8 cellular contexts compared by ENCODE assay signal in the genomic region with DNA sequence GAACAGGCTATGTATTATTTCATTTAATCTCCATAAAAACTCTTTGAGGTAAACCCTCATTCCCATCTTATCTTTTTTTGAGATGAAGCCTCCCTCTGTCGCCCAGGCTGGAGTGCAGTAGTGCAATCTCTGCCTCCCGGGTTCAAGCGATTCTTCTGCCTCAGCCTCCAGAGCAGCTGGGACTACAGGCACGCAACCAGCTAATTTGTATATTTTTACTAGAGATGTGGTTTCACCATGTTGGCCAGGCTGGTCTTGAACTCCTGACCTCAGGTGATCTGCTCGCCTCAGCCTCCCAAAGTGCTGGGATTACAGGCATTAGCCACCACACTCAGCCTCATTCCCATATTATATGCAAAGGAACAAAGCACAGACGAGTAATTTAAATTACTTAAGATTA. TPM values are rescaled to one million over a fixed set of nuclear protein-coding genes. Genes with fewer than 3 reads are reported as not detected.
DNase-seq lines count a peak whose midpoint lies in the region; ATAC-seq and TF ChIP-seq lines count a peak whose summit lies in the region.
"Not testable (repeated sequence)": the region's sequence is repeated elsewhere in the genome, so short reads cannot be mapped to it uniquely, and the experiment has no call there.

No MANE protein-coding gene starts in this region.

- not testable (repeated sequence) for H3K27me3 ChIP-seq in CD4-positive, alpha-beta memory T cell (ENCODE audit: insufficient read depth, low read length); HUES6 (ENCODE audit: control insufficient read depth, insufficient read depth, low read length); colonic mucosa; cardiac muscle cell

- not testable (repeated sequence) for H3K4me3 ChIP-seq in CD4-positive, alpha-beta memory T cell (ENCODE audit: low read length in 2 of 2)
- peak overlapping the region; percentile 93 for H3K4me3 ChIP-seq in HUES6 (ENCODE audit: low read depth, low read length)
- H3K4me3 ChIP-seq in SK-N-MC, result peak overlapping the region; percentile 95
- peak overlapping the region; percentile 85 for H3K4me3 ChIP-seq in colonic mucosa
- H3K4me3 ChIP-seq in cardiac muscle cell, result peak overlapping the region; percentile 51

- POLR2A ChIA-PET in CD4-positive, alpha-beta memory T cell (lab: Charles Lee; ENCODE audit: partially characterized antibody), result interaction anchor here (1.5 kb wide), 1 partner anchor 11 kb away, joined by 5 read pairs; a partner anchor contains a TSS
- POLR2A ChIA-PET in naive thymus-derived CD8-positive, alpha-beta T cell (lab: Charles Lee), result not testable (repeated sequence)

- not testable (repeated sequence) for DNase-seq in CD4-positive, alpha-beta memory T cell; SK-N-MC (ENCODE audit: low read depth, low spot score); colonic mucosa; cardiac muscle cell (ENCODE audit: low read depth in 1 of 2, low spot score in 1 of 2); naive thymus-derived CD8-positive, alpha-beta T cell; stimulated activated effector memory CD8-positive, alpha-beta T cell treated with anti-CD3 and anti-CD28 coated beads, Interleukin-12 subunit alpha, Interleukin-12 subunit beta, amount 100 ng/mL, for 72 hours (ENCODE audit: low spot score in 2 of 2)

- peak overlapping the region; percentile 89 for H3K27ac ChIP-seq in CD4-positive, alpha-beta memory T cell (ENCODE audit: low read depth, low read length)
- H3K27ac ChIP-seq in HUES6 (ENCODE audit: low read depth, low read length); colonic mucosa: not testable (repeated sequence)
- peak overlapping the region; percentile 97 for H3K27ac ChIP-seq in SK-N-MC
- peak overlapping the region; percentile 55 for H3K27ac ChIP-seq in cardiac muscle cell

- peak overlapping the region; percentile 90 to 100 (median 100) for H3K27ac Mint-ChIP-seq in CD4-positive, alpha-beta memory T cell
- peak overlapping the region; percentile 100 for H3K27ac Mint-ChIP-seq in activated T-helper 17 cell treated with anti-CD3 and anti-CD28 coated beads, Interleukin-2, amount 50 U/mL, for 72 hours
- H3K27ac Mint-ChIP-seq in naive thymus-derived CD8-positive, alpha-beta T cell, result peak overlapping the region; percentile 43 to 100 (median 100)
- peak overlapping the region; percentile 100 for H3K27ac Mint-ChIP-seq in stimulated activated effector memory CD8-positive, alpha-beta T cell treated with anti-CD3 and anti-CD28 coated beads, Interleukin-12 subunit alpha, Interleukin-12 subunit beta, amount 100 ng/mL, for 72 hours

- CTCF ChIA-PET in CD4-positive, alpha-beta memory T cell (lab: Charles Lee; ENCODE audit: partially characterized antibody), result not testable (repeated sequence)

- H3K36me3 Mint-ChIP-seq in CD4-positive, alpha-beta memory T cell, result peaks cover 40 to 53% of the 10 kb centered on the region in 2 donors
- H3K36me3 Mint-ChIP-seq in activated T-helper 17 cell treated with anti-CD3 and anti-CD28 coated beads, Interleukin-2, amount 50 U/mL, for 72 hours (ENCODE audit: low read depth), result peaks cover 57% of the 10 kb centered on the region
- peaks cover 0 to 56% (median 7%) of the 10 kb centered on the region in 3 donors for H3K36me3 Mint-ChIP-seq in naive thymus-derived CD8-positive, alpha-beta T cell
- H3K36me3 Mint-ChIP-seq in stimulated activated effector memory CD8-positive, alpha-beta T cell treated with anti-CD3 and anti-CD28 coated beads, Interleukin-12 subunit alpha, Interleukin-12 subunit beta, amount 100 ng/mL, for 72 hours, result peaks cover 71% of the 10 kb centered on the region

- peaks cover 26% of the 10 kb centered on the region for H3K4me1 ChIP-seq in CD4-positive, alpha-beta memory T cell (ENCODE audit: insufficient read depth, low read length)
- H3K4me1 ChIP-seq in HUES6 (ENCODE audit: control insufficient read depth, insufficient read depth, low read length); colonic mucosa; cardiac muscle cell (ENCODE audit: low read depth): not testable (repeated sequence)

- H3K9me3 ChIP-seq in CD4-positive, alpha-beta memory T cell (ENCODE audit: control insufficient read depth in 1 of 2, low read length in 2 of 2); HUES6 (ENCODE audit: control insufficient read depth, insufficient read depth, low read depth, low read length); SK-N-MC (ENCODE audit: low read depth, low read length); colonic mucosa; cardiac muscle cell (ENCODE audit: low read depth): not testable (repeated sequence)

- H3K27me3 Mint-ChIP-seq in CD4-positive, alpha-beta memory T cell; activated T-helper 17 cell treated with anti-CD3 and anti-CD28 coated beads, Interleukin-2, amount 50 U/mL, for 72 hours; naive thymus-derived CD8-positive, alpha-beta T cell: not testable (repeated sequence)

- H3K4me3 Mint-ChIP-seq in CD4-positive, alpha-beta memory T cell, result peak overlapping the region; percentile 98 to 100 (median 100)
- peak overlapping the region; percentile 100 for H3K4me3 Mint-ChIP-seq in activated T-helper 17 cell treated with anti-CD3 and anti-CD28 coated beads, Interleukin-2, amount 50 U/mL, for 72 hours
- H3K4me3 Mint-ChIP-seq in naive thymus-derived CD8-positive, alpha-beta T cell, result peak overlapping the region; percentile 100
- peak overlapping the region; percentile 99 for H3K4me3 Mint-ChIP-seq in stimulated activated effector memory CD8-positive, alpha-beta T cell treated with anti-CD3 and anti-CD28 coated beads, Interleukin-12 subunit alpha, Interleukin-12 subunit beta, amount 100 ng/mL, for 72 hours

- H3K36me3 ChIP-seq in CD4-positive, alpha-beta memory T cell (ENCODE audit: insufficient read depth, low read length), result peaks cover 39% of the 10 kb centered on the region
- H3K36me3 ChIP-seq in HUES6 (ENCODE audit: control insufficient read depth, insufficient read depth, low read length) (peaks cover 49% of the 10 kb centered on the region), SK-N-MC (ENCODE audit: insufficient read depth, low read length) (peaks cover 51% of the 10 kb centered on the region), colonic mucosa (peaks cover 12% of the 10 kb centered on the region), cardiac muscle cell (peaks cover 39% of the 10 kb centered on the region)

- intact Hi-C loops in CD4-positive, alpha-beta memory T cell (cut with micrococcal nuclease), result loop anchor here (10.0 kb wide), 1 partner anchor 283 kb away; a partner anchor contains a TSS
- intact Hi-C loops in colonic mucosa (cut with DNase I), result not testable (repeated sequence)

- not testable (repeated sequence) for H3K9ac ChIP-seq in HUES6 (ENCODE audit: low read length)
- peak overlapping the region; percentile 100 for H3K9ac ChIP-seq in SK-N-MC (ENCODE audit: insufficient read length)
- peak overlapping the region in 1 of 2 donors; percentile 97 for H3K9ac ChIP-seq in colonic mucosa (ENCODE audit: low read depth in 2 of 2, low read length in 2 of 2)

- peaks cover 19 to 46% (median 28%) of the 10 kb centered on the region in 4 donors for H3K4me1 Mint-ChIP-seq in CD4-positive, alpha-beta memory T cell
- peaks cover 22% of the 10 kb centered on the region for H3K4me1 Mint-ChIP-seq in activated T-helper 17 cell treated with anti-CD3 and anti-CD28 coated beads, Interleukin-2, amount 50 U/mL, for 72 hours
- peaks cover 23 to 46% (median 42%) of the 10 kb centered on the region in 4 donors for H3K4me1 Mint-ChIP-seq in naive thymus-derived CD8-positive, alpha-beta T cell
- peaks cover 37% of the 10 kb centered on the region for H3K4me1 Mint-ChIP-seq in stimulated activated effector memory CD8-positive, alpha-beta T cell treated with anti-CD3 and anti-CD28 coated beads, Interleukin-12 subunit alpha, Interleukin-12 subunit beta, amount 100 ng/mL, for 72 hours

- not testable (repeated sequence) for H3K9me3 Mint-ChIP-seq in CD4-positive, alpha-beta memory T cell; activated T-helper 17 cell treated with anti-CD3 and anti-CD28 coated beads, Interleukin-2, amount 50 U/mL, for 72 hours; naive thymus-derived CD8-positive, alpha-beta T cell; stimulated activated effector memory CD8-positive, alpha-beta T cell treated with anti-CD3 and anti-CD28 coated beads, Interleukin-12 subunit alpha, Interleukin-12 subunit beta, amount 100 ng/mL, for 72 hours

- not testable (repeated sequence) for TF ChIP-seq CTCF in colonic mucosa (IDR thresholded peaks at IDR 0.05); cardiac muscle cell (IDR thresholded peaks at IDR 0.05; ENCODE audit: low read depth, low read length)

- not testable (repeated sequence) for ATAC-seq in activated T-helper 17 cell treated with anti-CD3 and anti-CD28 coated beads, Interleukin-2, amount 50 U/mL, for 72 hours (replicated peaks); naive thymus-derived CD8-positive, alpha-beta T cell; stimulated activated effector memory CD8-positive, alpha-beta T cell treated with anti-CD3 and anti-CD28 coated beads, Interleukin-12 subunit alpha, Interleukin-12 subunit beta, amount 100 ng/mL, for 72 hours

RNA-seq across cellular contexts. Expression of a gene that starts 1.7 kb away (rescaled TPM):
- 1,000 to 10,000 TPM; 1,625 to 1,665 TPM for total RNA-seq in CD4-positive, alpha-beta memory T cell
- 100 to 1,000 TPM; 361 to 726 TPM for polyA plus RNA-seq in CD4-positive, alpha-beta memory T cell
- 1,000 to 10,000 TPM; 1,630 to 2,257 TPM for total RNA-seq in activated T-helper 17 cell treated with anti-CD3 and anti-CD28 coated beads, Interleukin-2, amount 50 U/mL, for 72 hours
- total RNA-seq in colonic mucosa (1,000 to 10,000 TPM in 1 of 2 donors, 100 to 1,000 TPM in 1; 782 to 1,047 TPM), cardiac muscle cell (1,548 and 2,038 TPM in 2 replicates)
- polyA plus RNA-seq in cardiac muscle cell, result 320 and 329 TPM in 2 replicates
- total RNA-seq in naive thymus-derived CD8-positive, alpha-beta T cell, result 1,000 to 10,000 TPM; 1,499 to 1,523 TPM
- 100 to 1,000 TPM; 646 to 758 (median 720) TPM for polyA plus RNA-seq in naive thymus-derived CD8-positive, alpha-beta T cell

RNA-seq across cellular contexts. Expression of a gene that starts 11.1 kb away (rescaled TPM):
- total RNA-seq in CD4-positive, alpha-beta memory T cell, result 10 to 100 TPM; 45.3 to 47.7 TPM
- 10 to 100 TPM; 57.1 to 72.2 TPM for polyA plus RNA-seq in CD4-positive, alpha-beta memory T cell
- 100 to 1,000 TPM in 1 of 2 donors, 10 to 100 TPM in 1; 95.0 to 119 TPM for total RNA-seq in activated T-helper 17 cell treated with anti-CD3 and anti-CD28 coated beads, Interleukin-2, amount 50 U/mL, for 72 hours
- total RNA-seq in colonic mucosa (10 to 100 TPM; 81.5 to 82.3 TPM), cardiac muscle cell (54.9 and 55.8 TPM in 2 replicates)
- polyA plus RNA-seq in cardiac muscle cell, result 40.9 and 47.1 TPM in 2 replicates
- 10 to 100 TPM; 46.2 to 48.0 TPM for total RNA-seq in naive thymus-derived CD8-positive, alpha-beta T cell
- 10 to 100 TPM; 70.2 to 75.8 (median 70.7) TPM for polyA plus RNA-seq in naive thymus-derived CD8-positive, alpha-beta T cell

RNA-seq across cellular contexts. Expression of a gene that starts 25.5 kb away (rescaled TPM):
- total RNA-seq in CD4-positive, alpha-beta memory T cell, result 10 to 100 TPM; 51.8 to 61.3 TPM
- polyA plus RNA-seq in CD4-positive, alpha-beta memory T cell, result 1 to 10 TPM in 1 of 2 donors, under 1 TPM in 1; 0.75 to 6.7 TPM
- 10 to 100 TPM; 30.8 to 33.1 TPM for total RNA-seq in activated T-helper 17 cell treated with anti-CD3 and anti-CD28 coated beads, Interleukin-2, amount 50 U/mL, for 72 hours
- total RNA-seq in colonic mucosa (10 to 100 TPM; 39.6 to 41.7 TPM), cardiac muscle cell (16.0 and 33.7 TPM in 2 replicates)
- 29.4 and 34.4 TPM in 2 replicates for polyA plus RNA-seq in cardiac muscle cell
- 10 to 100 TPM; 47.6 to 60.1 TPM for total RNA-seq in naive thymus-derived CD8-positive, alpha-beta T cell
- polyA plus RNA-seq in naive thymus-derived CD8-positive, alpha-beta T cell, result 1 to 10 TPM; 1.8 to 4.5 (median 2.5) TPM
